In the genomic region with DNA sequence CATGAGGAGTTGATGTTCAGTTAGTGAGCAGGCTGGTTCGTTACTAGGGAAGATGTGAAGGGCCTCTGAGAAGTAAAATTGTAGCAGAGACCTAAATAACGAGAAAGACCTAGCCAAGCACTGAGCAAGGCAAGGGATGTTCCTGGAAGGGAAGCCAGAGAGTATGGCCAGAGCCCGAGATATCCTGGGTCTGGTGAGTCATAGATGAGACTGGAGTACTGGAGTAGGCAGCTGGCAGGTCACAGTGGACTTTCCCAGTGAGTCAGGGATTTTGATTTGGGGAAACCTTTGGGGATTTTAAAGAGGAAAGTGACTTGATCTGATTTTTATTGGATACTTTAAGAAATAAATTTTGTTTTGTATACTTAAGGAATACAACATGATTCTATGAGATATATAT, we compare ENCODE assay signal across 1 cellular context.
TF ChIP-seq lines count a peak whose summit lies in the region.

No MANE protein-coding gene starts in this region.

TF ChIP-seq in HepG2, 621 proteins besides CTCF, POLR2A, EP300 and RAD21:
- TF ChIP-seq, protein P1, sequence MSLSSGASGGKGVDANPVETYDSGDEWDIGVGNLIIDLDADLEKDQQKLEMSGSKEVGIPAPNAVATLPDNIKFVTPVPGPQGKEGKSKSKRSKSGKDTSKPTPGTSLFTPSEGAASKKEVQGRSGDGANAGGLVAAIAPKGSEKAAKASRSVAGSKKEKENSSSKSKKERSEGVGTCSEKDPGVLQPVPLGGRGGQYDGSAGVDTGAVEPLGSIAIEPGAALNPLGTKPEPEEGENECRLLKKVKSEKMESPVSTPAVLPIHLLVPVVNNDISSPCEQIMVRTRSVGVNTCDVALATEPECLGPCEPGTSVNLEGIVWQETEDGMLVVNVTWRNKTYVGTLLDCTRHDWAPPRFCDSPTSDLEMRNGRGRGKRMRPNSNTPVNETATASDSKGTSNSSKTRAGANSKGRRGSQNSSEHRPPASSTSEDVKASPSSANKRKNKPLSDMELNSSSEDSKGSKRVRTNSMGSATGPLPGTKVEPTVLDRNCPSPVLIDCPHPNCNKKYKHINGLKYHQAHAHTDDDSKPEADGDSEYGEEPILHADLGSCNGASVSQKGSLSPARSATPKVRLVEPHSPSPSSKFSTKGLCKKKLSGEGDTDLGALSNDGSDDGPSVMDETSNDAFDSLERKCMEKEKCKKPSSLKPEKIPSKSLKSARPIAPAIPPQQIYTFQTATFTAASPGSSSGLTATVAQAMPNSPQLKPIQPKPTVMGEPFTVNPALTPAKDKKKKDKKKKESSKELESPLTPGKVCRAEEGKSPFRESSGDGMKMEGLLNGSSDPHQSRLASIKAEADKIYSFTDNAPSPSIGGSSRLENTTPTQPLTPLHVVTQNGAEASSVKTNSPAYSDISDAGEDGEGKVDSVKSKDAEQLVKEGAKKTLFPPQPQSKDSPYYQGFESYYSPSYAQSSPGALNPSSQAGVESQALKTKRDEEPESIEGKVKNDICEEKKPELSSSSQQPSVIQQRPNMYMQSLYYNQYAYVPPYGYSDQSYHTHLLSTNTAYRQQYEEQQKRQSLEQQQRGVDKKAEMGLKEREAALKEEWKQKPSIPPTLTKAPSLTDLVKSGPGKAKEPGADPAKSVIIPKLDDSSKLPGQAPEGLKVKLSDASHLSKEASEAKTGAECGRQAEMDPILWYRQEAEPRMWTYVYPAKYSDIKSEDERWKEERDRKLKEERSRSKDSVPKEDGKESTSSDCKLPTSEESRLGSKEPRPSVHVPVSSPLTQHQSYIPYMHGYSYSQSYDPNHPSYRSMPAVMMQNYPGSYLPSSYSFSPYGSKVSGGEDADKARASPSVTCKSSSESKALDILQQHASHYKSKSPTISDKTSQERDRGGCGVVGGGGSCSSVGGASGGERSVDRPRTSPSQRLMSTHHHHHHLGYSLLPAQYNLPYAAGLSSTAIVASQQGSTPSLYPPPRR (CRISPR knock-in tag; IDR thresholded peaks at IDR 0.05; ENCODE audit: borderline replicate concordance) = no peak
- no peak for TF ChIP-seq JARID2 (CRISPR knock-in tag; IDR thresholded peaks at IDR 0.05; ENCODE audit: insufficient replicate concordance)
- no peak for TF ChIP-seq ZKSCAN5 (CRISPR knock-in tag; IDR thresholded peaks at IDR 0.05)
- no peak for TF ChIP-seq ZEB1 (IDR thresholded peaks at IDR 0.05; ENCODE audit: insufficient replicate concordance, low read depth)
- no peak for TF ChIP-seq ZNF605 (CRISPR knock-in tag; IDR thresholded peaks at IDR 0.05)
- no peak for TF ChIP-seq HDAC1 (CRISPR knock-in tag; IDR thresholded peaks at IDR 0.05)
- TF ChIP-seq MNT (IDR thresholded peaks at IDR 0.05) = no peak
- TF ChIP-seq TGIF2 (CRISPR knock-in tag; IDR thresholded peaks at IDR 0.05) = no peak
- TF ChIP-seq RXRB (CRISPR knock-in tag; IDR thresholded peaks at IDR 0.05; ENCODE audit: borderline replicate concordance) = no peak
- TF ChIP-seq CC2D1A (CRISPR knock-in tag; IDR thresholded peaks at IDR 0.05) = no peak
- no peak for TF ChIP-seq MEIS2 (CRISPR knock-in tag; IDR thresholded peaks at IDR 0.05)
- TF ChIP-seq PRDM4 (CRISPR knock-in tag; IDR thresholded peaks at IDR 0.05; ENCODE audit: borderline replicate concordance) = no peak
- TF ChIP-seq, protein P2, sequence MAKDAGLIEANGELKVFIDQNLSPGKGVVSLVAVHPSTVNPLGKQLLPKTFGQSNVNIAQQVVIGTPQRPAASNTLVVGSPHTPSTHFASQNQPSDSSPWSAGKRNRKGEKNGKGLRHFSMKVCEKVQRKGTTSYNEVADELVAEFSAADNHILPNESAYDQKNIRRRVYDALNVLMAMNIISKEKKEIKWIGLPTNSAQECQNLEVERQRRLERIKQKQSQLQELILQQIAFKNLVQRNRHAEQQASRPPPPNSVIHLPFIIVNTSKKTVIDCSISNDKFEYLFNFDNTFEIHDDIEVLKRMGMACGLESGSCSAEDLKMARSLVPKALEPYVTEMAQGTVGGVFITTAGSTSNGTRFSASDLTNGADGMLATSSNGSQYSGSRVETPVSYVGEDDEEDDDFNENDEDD (CRISPR knock-in tag; IDR thresholded peaks at IDR 0.05; ENCODE audit: borderline replicate concordance) = no peak
- TF ChIP-seq TCF7L2 (IDR thresholded peaks at IDR 0.05; ENCODE audit: low read depth, low read length) = no peak
- TF ChIP-seq CSRNP1 (CRISPR knock-in tag; IDR thresholded peaks at IDR 0.05) = no peak
- TF ChIP-seq FLYWCH1 (CRISPR knock-in tag; IDR thresholded peaks at IDR 0.05) = no peak
- no peak for TF ChIP-seq ZNF597 (CRISPR knock-in tag; IDR thresholded peaks at IDR 0.05)
- no peak for TF ChIP-seq HOXA3 (CRISPR knock-in tag; IDR thresholded peaks at IDR 0.05)
TF ChIP-seq in HepG2: peak in this region for 0.
